8 cellular contexts compared by ENCODE assay signal in genomic region chr2:48600204-48600813, GRCh38. TPM values are rescaled to one million over a fixed set of nuclear protein-coding genes. Genes with fewer than 3 reads are reported as not detected.
DNase-seq lines count a peak whose midpoint lies in the region; ATAC-seq, FAIRE-seq and TF ChIP-seq lines count a peak whose summit lies in the region.

No MANE protein-coding gene starts in this region.

- H3K27me3 ChIP-seq in bronchial epithelial cell (ENCODE audit: control insufficient read depth, insufficient read depth, low read length) = no peaks in the 10 kb centered on the region

- FAIRE-seq in bronchial epithelial cell (lab: Jason Lieb, UNC) = no peak

- no peak overlapping the region for H3K4me3 Mint-ChIP-seq in Calu3 (ENCODE audit: low read depth, unreplicated experiment)
- no peak overlapping the region for H3K4me3 Mint-ChIP-seq in activated CD8-positive, alpha-beta memory T cell treated with anti-CD3 and anti-CD28 coated beads, Interleukin-2, amount 10 ng/mL, durations not matched to agents 7 days and 5 days

- no peak overlapping the region for H3K27ac Mint-ChIP-seq in Calu3 (ENCODE audit: unreplicated experiment)
- H3K27ac Mint-ChIP-seq in activated CD8-positive, alpha-beta memory T cell treated with anti-CD3 and anti-CD28 coated beads, Interleukin-2, amount 10 ng/mL, durations not matched to agents 7 days and 5 days = no peak overlapping the region

- no peaks in the 10 kb centered on the region for H3K36me3 ChIP-seq in bronchial epithelial cell (ENCODE audit: control insufficient read depth, insufficient read depth, low read length)

- no peak for ATAC-seq in GM19035 (IDR thresholded peaks at IDR 0.05; ENCODE audit: unreplicated experiment)
- no peak for ATAC-seq in activated CD8-positive, alpha-beta memory T cell treated with anti-CD3 and anti-CD28 coated beads, Interleukin-2, amount 10 ng/mL, durations not matched to agents 7 days and 5 days

- H3K4me3 ChIP-seq in bronchial epithelial cell (ENCODE audit: low read depth, low read length) = no peak overlapping the region

- CTCF ChIA-PET in Calu3 (lab: Charles Lee) = no interaction called here
- CTCF ChIA-PET in activated CD8-positive, alpha-beta memory T cell treated with anti-CD3 and anti-CD28 coated beads, Interleukin-2, amount 10 ng/mL, durations not matched to agents 7 days and 5 days (lab: Charles Lee) = interaction anchor here (1.0 to 1.3 kb wide), 3 partner anchors 9 to 1892 kb away, joined by 3 to 4 read pairs (median 4); no protein-coding TSS in a partner anchor

- H3K9me3 Mint-ChIP-seq in Calu3 (ENCODE audit: low read depth, unreplicated experiment) = no peaks in the 10 kb centered on the region
- H3K9me3 Mint-ChIP-seq in activated CD8-positive, alpha-beta memory T cell treated with anti-CD3 and anti-CD28 coated beads, Interleukin-2, amount 10 ng/mL, durations not matched to agents 7 days and 5 days (ENCODE audit: low read depth) = no peaks in the 10 kb centered on the region

- no peaks in the 10 kb centered on the region for H3K36me3 Mint-ChIP-seq in Calu3 (ENCODE audit: insufficient read depth, unreplicated experiment)
- no peaks in the 10 kb centered on the region for H3K36me3 Mint-ChIP-seq in activated CD8-positive, alpha-beta memory T cell treated with anti-CD3 and anti-CD28 coated beads, Interleukin-2, amount 10 ng/mL, durations not matched to agents 7 days and 5 days

- no peaks in the 10 kb centered on the region for H3K4me1 Mint-ChIP-seq in Calu3 (ENCODE audit: low read depth, unreplicated experiment)
- no peaks in the 10 kb centered on the region for H3K4me1 Mint-ChIP-seq in activated CD8-positive, alpha-beta memory T cell treated with anti-CD3 and anti-CD28 coated beads, Interleukin-2, amount 10 ng/mL, durations not matched to agents 7 days and 5 days

- intact Hi-C loops in Calu3 (cut with micrococcal nuclease; ENCODE audit: unreplicated experiment) = loop anchor here (2.0 to 10.0 kb wide), 6 partner anchors 167 to 1892 kb away; no protein-coding TSS in a partner anchor

- DNase-seq in Calu3 (peak; percentile 41), HCEC 1CT (peak; percentile 44), NCI-H526 (lab: John Stamatoyannopoulos, UW) (peak; percentile 18 to 72), bronchial epithelial cell (ENCODE audit: low read depth) (peak; percentile 41), lung microvascular endothelial cell (ENCODE audit: low read depth in 2 of 2) (peak; percentile 45 to 51), germinal center (ENCODE audit: low spot score) (no peak)
- no peak for DNase-seq in activated CD8-positive, alpha-beta memory T cell treated with anti-CD3 and anti-CD28 coated beads, Interleukin-2, amount 10 ng/mL, durations not matched to agents 7 days and 5 days

- H3K27me3 Mint-ChIP-seq in Calu3 (ENCODE audit: unreplicated experiment) = no peaks in the 10 kb centered on the region
- no peaks in the 10 kb centered on the region for H3K27me3 Mint-ChIP-seq in activated CD8-positive, alpha-beta memory T cell treated with anti-CD3 and anti-CD28 coated beads, Interleukin-2, amount 10 ng/mL, durations not matched to agents 7 days and 5 days

- TF ChIP-seq CTCF in Calu3 (IDR thresholded peaks at IDR 0.05; ENCODE audit: unreplicated experiment) (peak; percentile 44), bronchial epithelial cell (IDR thresholded peaks at IDR 0.05; ENCODE audit: insufficient read depth, low read length, severe bottlenecking) (peak; percentile 51)

- no TSS peak for BruUV-seq in Calu3 (replicated peaks; lab: Mats Ljungman, UMichigan)

RNA-seq across cellular contexts. Expression of gene GTF2A1L, which starts 17.3 kb away (rescaled TPM):
- total RNA-seq in Calu3 (2022) = not detected in 2 replicates
- total RNA-seq in bronchial epithelial cell = 0.26 TPM in 1 of 2 replicates, not detected in the other
- total RNA-seq in lung microvascular endothelial cell = under 0.01 TPM in 2 replicates
- not detected for total RNA-seq in activated CD8-positive, alpha-beta memory T cell treated with anti-CD3 and anti-CD28 coated beads, Interleukin-2, amount 10 ng/mL, durations not matched to agents 7 days and 5 days

Comparison
In these comparisons a context has a peak if more than half of its experiments do, and no peak if none do; other contexts are left out.
1. DNase-seq: peak in Calu3 (single experiment), HCEC 1CT (single experiment), NCI-H526 (2 of 2), bronchial epithelial cell (single experiment) and lung microvascular endothelial cell (2 of 2); none in activated CD8-positive, alpha-beta memory T cell treated with anti-CD3 and anti-CD28 coated beads, Interleukin-2, amount 10 ng/mL, durations not matched to agents 7 days and 5 days (single experiment) and germinal center (single experiment).